In the genomic region with DNA sequence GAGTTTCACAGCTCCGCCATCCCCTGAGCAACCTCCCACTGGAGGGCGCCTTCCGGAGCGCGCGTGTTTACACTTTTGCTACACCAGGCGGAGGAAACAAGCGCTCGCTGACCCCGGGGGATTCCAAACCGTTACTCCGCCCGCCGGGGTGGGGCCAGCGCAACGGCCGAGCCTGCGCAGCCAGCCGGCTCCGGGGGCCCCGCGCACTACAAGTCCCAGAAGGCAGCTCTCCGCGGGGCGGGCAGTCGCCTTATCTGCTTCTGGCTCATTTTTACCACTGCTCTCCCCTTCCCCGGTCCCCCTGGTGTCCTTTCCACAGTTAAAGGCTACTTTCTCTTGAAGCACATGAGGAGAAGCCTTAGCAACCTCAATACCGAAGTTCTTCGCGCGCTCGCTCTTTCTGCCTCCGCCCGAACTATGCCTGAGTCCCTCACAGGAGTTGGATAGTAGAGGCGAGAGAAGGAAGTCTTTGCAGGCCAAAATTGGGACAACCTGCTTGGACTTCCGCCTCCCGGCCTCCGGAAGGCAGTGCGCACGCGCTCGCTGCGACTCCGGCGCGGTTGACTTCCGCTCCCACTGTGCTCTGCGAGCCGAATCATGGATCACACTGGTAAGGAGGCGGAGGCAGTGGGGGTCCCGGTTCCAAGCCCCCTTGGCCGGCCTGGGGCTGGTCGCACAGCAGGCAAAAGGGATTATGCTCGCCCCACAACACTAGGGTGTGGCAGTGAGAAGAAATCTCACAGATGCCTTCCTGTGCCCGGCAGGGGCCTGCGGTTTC, we compare ENCODE assay signal across 1 cellular context.
TF ChIP-seq lines count a peak whose summit lies in the region.

A gene with protein sequence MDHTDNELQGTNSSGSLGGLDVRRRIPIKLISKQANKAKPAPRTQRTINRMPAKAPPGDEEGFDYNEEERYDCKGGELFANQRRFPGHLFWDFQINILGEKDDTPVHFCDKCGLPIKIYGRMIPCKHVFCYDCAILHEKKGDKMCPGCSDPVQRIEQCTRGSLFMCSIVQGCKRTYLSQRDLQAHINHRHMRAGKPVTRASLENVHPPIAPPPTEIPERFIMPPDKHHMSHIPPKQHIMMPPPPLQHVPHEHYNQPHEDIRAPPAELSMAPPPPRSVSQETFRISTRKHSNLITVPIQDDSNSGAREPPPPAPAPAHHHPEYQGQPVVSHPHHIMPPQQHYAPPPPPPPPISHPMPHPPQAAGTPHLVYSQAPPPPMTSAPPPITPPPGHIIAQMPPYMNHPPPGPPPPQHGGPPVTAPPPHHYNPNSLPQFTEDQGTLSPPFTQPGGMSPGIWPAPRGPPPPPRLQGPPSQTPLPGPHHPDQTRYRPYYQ (plus strand): TSS at position 576 of the 778 bp plus-strand sequence. CDS start 22 bp downstream, at position 598.

TF ChIP-seq in HepG2, 621 proteins besides CTCF, POLR2A, EP300 and RAD21 (continued from another document and continues in another):
- TF ChIP-seq, protein P1, sequence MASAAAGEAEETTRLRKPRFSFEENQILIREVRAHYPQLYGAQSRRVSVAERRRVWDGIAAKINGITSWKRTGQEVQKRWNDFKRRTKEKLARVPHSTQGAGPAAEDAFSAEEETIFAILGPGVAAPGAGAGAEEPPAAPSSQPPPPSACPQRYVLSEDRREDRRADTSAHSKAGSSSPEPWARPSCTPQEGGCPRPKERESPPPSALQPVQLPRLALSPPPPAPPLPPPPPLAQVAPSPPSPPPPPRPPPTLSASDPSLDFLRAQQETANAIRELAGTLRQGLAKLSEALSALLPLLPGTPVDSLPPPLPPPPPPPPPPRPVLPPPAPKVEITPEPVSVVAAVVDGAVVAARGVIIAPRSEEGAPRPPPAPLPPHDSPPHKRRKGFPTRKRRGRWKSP (CRISPR knock-in tag; IDR thresholded peaks at IDR 0.05), result peak; percentile 62; the same call in 1 of the 2 replicates
- peak; percentile 91 for TF ChIP-seq ELF4 (CRISPR knock-in tag; IDR thresholded peaks at IDR 0.05; ENCODE audit: borderline replicate concordance)
- TF ChIP-seq, protein P2, sequence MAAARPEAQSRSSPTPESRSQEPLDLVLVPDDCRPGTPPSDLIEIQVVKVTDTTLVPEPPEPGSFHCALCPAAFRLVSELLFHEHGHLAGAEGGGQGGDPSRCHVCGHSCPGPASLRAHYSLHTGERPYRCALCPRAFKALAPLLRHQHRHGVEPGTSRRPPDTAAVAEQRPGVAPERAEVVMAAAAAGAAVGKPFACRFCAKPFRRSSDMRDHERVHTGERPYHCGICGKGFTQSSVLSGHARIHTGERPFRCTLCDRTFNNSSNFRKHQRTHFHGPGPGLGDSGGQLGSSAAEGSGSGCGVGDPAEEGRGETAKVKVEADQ (CRISPR knock-in tag; IDR thresholded peaks at IDR 0.05; ENCODE audit: borderline replicate concordance), result peak; percentile 96
- no peak for TF ChIP-seq NCOA5 (CRISPR knock-in tag; IDR thresholded peaks at IDR 0.05)
- TF ChIP-seq ZNF446 (CRISPR knock-in tag; IDR thresholded peaks at IDR 0.05), result no peak
- TF ChIP-seq ZNF383 (CRISPR knock-in tag; IDR thresholded peaks at IDR 0.05; ENCODE audit: borderline replicate concordance), result no peak
- peak; percentile 93 for TF ChIP-seq ZBTB7A (CRISPR knock-in tag; IDR thresholded peaks at IDR 0.05)
- TF ChIP-seq SRSF4 (IDR thresholded peaks at IDR 0.05; ENCODE audit: low read depth, low read length, poor library complexity, severe bottlenecking), result no peak
- 0 out of 2 replicates have a peak, but pooled peaks have one; percentile 19 for TF ChIP-seq MXD4 (CRISPR knock-in tag; IDR thresholded peaks at IDR 0.05)
- no peak; the same call in 1 of the 2 replicates for TF ChIP-seq ZNF552 (CRISPR knock-in tag; IDR thresholded peaks at IDR 0.05; ENCODE audit: borderline replicate concordance)
- peak; percentile 80 for TF ChIP-seq DNMT3B (CRISPR knock-in tag; conservative IDR thresholded peaks at IDR 0.05)
- TF ChIP-seq PCBP1 (IDR thresholded peaks at IDR 0.05; ENCODE audit: borderline replicate concordance, low read depth, low read length), result 0 out of 2 replicates have a peak, but pooled peaks have one; percentile 16
- no peak; the same call in none of the 2 replicates for TF ChIP-seq RXRA (CRISPR knock-in tag; IDR thresholded peaks at IDR 0.05)
- no peak for TF ChIP-seq EEA1 (CRISPR knock-in tag; IDR thresholded peaks at IDR 0.05; ENCODE audit: borderline replicate concordance)
- TF ChIP-seq, protein P3, sequence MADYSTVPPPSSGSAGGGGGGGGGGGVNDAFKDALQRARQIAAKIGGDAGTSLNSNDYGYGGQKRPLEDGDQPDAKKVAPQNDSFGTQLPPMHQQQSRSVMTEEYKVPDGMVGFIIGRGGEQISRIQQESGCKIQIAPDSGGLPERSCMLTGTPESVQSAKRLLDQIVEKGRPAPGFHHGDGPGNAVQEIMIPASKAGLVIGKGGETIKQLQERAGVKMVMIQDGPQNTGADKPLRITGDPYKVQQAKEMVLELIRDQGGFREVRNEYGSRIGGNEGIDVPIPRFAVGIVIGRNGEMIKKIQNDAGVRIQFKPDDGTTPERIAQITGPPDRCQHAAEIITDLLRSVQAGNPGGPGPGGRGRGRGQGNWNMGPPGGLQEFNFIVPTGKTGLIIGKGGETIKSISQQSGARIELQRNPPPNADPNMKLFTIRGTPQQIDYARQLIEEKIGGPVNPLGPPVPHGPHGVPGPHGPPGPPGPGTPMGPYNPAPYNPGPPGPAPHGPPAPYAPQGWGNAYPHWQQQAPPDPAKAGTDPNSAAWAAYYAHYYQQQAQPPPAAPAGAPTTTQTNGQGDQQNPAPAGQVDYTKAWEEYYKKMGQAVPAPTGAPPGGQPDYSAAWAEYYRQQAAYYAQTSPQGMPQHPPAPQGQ (CRISPR knock-in tag; IDR thresholded peaks at IDR 0.05; ENCODE audit: borderline replicate concordance), result no peak
- TF ChIP-seq ZNF550 (CRISPR knock-in tag; IDR thresholded peaks at IDR 0.05; ENCODE audit: borderline replicate concordance), result no peak
- TF ChIP-seq, protein P4, sequence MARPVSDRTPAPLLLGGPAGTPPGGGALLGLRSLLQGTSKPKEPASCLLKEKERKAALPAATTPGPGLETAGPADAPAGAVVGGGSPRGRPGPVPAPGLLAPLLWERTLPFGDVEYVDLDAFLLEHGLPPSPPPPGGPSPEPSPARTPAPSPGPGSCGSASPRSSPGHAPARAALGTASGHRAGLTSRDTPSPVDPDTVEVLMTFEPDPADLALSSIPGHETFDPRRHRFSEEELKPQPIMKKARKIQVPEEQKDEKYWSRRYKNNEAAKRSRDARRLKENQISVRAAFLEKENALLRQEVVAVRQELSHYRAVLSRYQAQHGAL (CRISPR knock-in tag; IDR thresholded peaks at IDR 0.05; ENCODE audit: not compliant biosample characterization), result no peak
- peak; percentile 64; the same call in 1 of the 2 replicates for TF ChIP-seq MIXL1 (CRISPR knock-in tag; IDR thresholded peaks at IDR 0.05)
- no peak for TF ChIP-seq HDAC6 (IDR thresholded peaks at IDR 0.05; ENCODE audit: low read depth, low read length)
- TF ChIP-seq, protein P5, sequence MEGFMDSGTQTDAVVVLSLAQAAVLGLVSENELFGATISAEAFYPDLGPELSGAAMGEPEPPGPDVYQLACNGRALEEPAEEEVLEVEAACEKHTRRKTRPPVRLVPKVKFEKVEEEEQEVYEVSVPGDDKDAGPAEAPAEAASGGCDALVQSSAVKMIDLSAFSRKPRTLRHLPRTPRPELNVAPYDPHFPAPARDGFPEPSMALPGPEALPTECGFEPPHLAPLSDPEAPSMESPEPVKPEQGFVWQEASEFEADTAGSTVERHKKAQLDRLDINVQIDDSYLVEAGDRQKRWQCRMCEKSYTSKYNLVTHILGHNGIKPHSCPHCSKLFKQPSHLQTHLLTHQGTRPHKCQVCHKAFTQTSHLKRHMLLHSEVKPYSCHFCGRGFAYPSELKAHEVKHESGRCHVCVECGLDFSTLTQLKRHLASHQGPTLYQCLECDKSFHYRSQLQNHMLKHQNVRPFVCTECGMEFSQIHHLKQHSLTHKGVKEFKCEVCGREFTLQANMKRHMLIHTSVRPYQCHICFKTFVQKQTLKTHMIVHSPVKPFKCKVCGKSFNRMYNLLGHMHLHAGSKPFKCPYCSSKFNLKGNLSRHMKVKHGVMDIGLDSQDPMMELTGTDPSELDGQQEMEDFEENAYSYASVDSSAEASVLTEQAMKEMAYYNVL (CRISPR knock-in tag; IDR thresholded peaks at IDR 0.05; ENCODE audit: borderline replicate concordance), result no peak; the same call in 1 of the 2 replicates
- TF ChIP-seq, protein P6, sequence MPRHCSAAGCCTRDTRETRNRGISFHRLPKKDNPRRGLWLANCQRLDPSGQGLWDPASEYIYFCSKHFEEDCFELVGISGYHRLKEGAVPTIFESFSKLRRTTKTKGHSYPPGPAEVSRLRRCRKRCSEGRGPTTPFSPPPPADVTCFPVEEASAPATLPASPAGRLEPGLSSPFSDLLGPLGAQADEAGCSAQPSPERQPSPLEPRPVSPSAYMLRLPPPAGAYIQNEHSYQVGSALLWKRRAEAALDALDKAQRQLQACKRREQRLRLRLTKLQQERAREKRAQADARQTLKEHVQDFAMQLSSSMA (CRISPR knock-in tag; IDR thresholded peaks at IDR 0.05), result peak; percentile 92
- no peak for TF ChIP-seq ZMYM3 (CRISPR knock-in tag; IDR thresholded peaks at IDR 0.05)
- TF ChIP-seq, protein P7, sequence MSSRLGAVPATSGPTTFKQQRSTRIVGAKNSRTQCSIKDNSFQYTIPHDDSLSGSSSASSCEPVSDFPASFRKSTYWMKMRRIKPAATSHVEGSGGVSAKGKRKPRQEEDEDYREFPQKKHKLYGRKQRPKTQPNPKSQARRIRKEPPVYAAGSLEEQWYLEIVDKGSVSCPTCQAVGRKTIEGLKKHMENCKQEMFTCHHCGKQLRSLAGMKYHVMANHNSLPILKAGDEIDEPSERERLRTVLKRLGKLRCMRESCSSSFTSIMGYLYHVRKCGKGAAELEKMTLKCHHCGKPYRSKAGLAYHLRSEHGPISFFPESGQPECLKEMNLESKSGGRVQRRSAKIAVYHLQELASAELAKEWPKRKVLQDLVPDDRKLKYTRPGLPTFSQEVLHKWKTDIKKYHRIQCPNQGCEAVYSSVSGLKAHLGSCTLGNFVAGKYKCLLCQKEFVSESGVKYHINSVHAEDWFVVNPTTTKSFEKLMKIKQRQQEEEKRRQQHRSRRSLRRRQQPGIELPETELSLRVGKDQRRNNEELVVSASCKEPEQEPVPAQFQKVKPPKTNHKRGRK (CRISPR knock-in tag; IDR thresholded peaks at IDR 0.05), result no peak
- TF ChIP-seq ZFP36L1 (CRISPR knock-in tag; IDR thresholded peaks at IDR 0.05), result no peak
- TF ChIP-seq, protein P8, sequence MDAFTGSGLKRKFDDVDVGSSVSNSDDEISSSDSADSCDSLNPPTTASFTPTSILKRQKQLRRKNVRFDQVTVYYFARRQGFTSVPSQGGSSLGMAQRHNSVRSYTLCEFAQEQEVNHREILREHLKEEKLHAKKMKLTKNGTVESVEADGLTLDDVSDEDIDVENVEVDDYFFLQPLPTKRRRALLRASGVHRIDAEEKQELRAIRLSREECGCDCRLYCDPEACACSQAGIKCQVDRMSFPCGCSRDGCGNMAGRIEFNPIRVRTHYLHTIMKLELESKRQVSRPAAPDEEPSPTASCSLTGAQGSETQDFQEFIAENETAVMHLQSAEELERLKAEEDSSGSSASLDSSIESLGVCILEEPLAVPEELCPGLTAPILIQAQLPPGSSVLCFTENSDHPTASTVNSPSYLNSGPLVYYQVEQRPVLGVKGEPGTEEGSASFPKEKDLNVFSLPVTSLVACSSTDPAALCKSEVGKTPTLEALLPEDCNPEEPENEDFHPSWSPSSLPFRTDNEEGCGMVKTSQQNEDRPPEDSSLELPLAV (CRISPR knock-in tag; conservative IDR thresholded peaks at IDR 0.05; ENCODE audit: low read depth), result no peak
- TF ChIP-seq STAT5B (CRISPR knock-in tag; IDR thresholded peaks at IDR 0.05), result 0 out of 2 replicates have a peak, but pooled peaks have one; percentile 37
- TF ChIP-seq, protein P9, sequence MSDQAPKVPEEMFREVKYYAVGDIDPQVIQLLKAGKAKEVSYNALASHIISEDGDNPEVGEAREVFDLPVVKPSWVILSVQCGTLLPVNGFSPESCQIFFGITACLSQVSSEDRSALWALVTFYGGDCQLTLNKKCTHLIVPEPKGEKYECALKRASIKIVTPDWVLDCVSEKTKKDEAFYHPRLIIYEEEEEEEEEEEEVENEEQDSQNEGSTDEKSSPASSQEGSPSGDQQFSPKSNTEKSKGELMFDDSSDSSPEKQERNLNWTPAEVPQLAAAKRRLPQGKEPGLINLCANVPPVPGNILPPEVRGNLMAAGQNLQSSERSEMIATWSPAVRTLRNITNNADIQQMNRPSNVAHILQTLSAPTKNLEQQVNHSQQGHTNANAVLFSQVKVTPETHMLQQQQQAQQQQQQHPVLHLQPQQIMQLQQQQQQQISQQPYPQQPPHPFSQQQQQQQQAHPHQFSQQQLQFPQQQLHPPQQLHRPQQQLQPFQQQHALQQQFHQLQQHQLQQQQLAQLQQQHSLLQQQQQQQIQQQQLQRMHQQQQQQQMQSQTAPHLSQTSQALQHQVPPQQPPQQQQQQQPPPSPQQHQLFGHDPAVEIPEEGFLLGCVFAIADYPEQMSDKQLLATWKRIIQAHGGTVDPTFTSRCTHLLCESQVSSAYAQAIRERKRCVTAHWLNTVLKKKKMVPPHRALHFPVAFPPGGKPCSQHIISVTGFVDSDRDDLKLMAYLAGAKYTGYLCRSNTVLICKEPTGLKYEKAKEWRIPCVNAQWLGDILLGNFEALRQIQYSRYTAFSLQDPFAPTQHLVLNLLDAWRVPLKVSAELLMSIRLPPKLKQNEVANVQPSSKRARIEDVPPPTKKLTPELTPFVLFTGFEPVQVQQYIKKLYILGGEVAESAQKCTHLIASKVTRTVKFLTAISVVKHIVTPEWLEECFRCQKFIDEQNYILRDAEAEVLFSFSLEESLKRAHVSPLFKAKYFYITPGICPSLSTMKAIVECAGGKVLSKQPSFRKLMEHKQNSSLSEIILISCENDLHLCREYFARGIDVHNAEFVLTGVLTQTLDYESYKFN (CRISPR knock-in tag; conservative IDR thresholded peaks at IDR 0.05), result peak; percentile 76
- TF ChIP-seq HOXA3 (CRISPR knock-in tag; IDR thresholded peaks at IDR 0.05), result peak; percentile 52; the same call in 1 of the 2 replicates
- no peak for TF ChIP-seq SNAI1 (CRISPR knock-in tag; IDR thresholded peaks at IDR 0.05; ENCODE audit: borderline replicate concordance)
- TF ChIP-seq ZNF230 (CRISPR knock-in tag; IDR thresholded peaks at IDR 0.05), result peak; percentile 71; the same call in 1 of the 2 replicates
- TF ChIP-seq, protein P10, sequence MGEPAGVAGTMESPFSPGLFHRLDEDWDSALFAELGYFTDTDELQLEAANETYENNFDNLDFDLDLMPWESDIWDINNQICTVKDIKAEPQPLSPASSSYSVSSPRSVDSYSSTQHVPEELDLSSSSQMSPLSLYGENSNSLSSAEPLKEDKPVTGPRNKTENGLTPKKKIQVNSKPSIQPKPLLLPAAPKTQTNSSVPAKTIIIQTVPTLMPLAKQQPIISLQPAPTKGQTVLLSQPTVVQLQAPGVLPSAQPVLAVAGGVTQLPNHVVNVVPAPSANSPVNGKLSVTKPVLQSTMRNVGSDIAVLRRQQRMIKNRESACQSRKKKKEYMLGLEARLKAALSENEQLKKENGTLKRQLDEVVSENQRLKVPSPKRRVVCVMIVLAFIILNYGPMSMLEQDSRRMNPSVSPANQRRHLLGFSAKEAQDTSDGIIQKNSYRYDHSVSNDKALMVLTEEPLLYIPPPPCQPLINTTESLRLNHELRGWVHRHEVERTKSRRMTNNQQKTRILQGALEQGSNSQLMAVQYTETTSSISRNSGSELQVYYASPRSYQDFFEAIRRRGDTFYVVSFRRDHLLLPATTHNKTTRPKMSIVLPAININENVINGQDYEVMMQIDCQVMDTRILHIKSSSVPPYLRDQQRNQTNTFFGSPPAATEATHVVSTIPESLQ (CRISPR knock-in tag; conservative IDR thresholded peaks at IDR 0.05), result 0 out of 2 replicates have a peak, but pooled peaks have one; percentile 41
- peak; percentile 89 for TF ChIP-seq ZNF143 (CRISPR knock-in tag; IDR thresholded peaks at IDR 0.05)
